ENCODE assay signal across 26 cellular contexts in genomic region chr14:36935976-36936678, GRCh38.
A peak's percentile ranks its signal among the peaks of the same experiment; 100 is the strongest.
DNase-seq lines count a peak whose midpoint lies in the region; ATAC-seq and TF ChIP-seq lines count a peak whose summit lies in the region.
"Had no signal": no experiment of that assay in that cellular context is flagged by ENCODE, and none has a peak within 500 bp of the region (broad histone marks: within the 10 kb centered on the region; RNA-seq: fewer than 3 reads in every experiment).

No MANE protein-coding gene starts in this region.

- H3K27ac ChIP-seq in RWPE2 (ENCODE audit: poor library complexity, severe bottlenecking): peak overlapping the region; percentile 48
- H3K27ac ChIP-seq: colonic mucosa, transverse colon had no signal

- DNase-seq in AG09319 (ENCODE audit: extremely low read depth, low read depth): peak; percentile 52
- peak; percentile 17 for DNase-seq in HT1080 (ENCODE audit: low read depth)
- DNase-seq in RWPE2 (ENCODE audit: low spot score): no peak
- peak; percentile 6 for DNase-seq in fibroblast of gingiva (ENCODE audit: low read depth)
- no peak for DNase-seq in GM13977 (ENCODE audit: low spot score)
- no peak for DNase-seq in posterior vena cava (ENCODE audit: low spot score)
- DNase-seq in stimulated activated naive CD8-positive, alpha-beta T cell treated with anti-CD3 and anti-CD28 coated beads, Interleukin-15, amount 100 ng/mL, for 72 hours: no peak
- DNase-seq: activated T-cell treated with anti-CD3 and anti-CD28 coated beads, Interleukin-2, amount 50 U/mL, for 72 hours; CD8-positive, alpha-beta memory T cell; colonic mucosa; DMS79; endodermal cell; hypothalamus; islet precursor cell; MV-4-11; NCI-H1694; NCI-H345; SIG-M5; stimulated activated CD4-positive, alpha-beta T cell treated with anti-CD3 and anti-CD28 coated beads, Interleukin-2, amount 100 ng/mL, for 48 hours; T-cell; transverse colon had no signal

- peaks cover 17% of the 10 kb centered on the region for H3K4me1 ChIP-seq in RWPE2 (ENCODE audit: insufficient read depth, poor library complexity, severe bottlenecking)
- H3K4me1 ChIP-seq: colonic mucosa, transverse colon had no signal

- no peak overlapping the region for H3K4me3 ChIP-seq in RWPE2 (ENCODE audit: severe bottlenecking)
- H3K4me3 ChIP-seq: colonic mucosa, lung, smooth muscle cell, transverse colon had no signal

- H3K9me3 ChIP-seq in RWPE2 (ENCODE audit: severe bottlenecking): no peaks in the 10 kb centered on the region
- H3K9me3 ChIP-seq: colonic mucosa, transverse colon had no signal

- TF ChIP-seq CTCF in AG09319 (IDR thresholded peaks at IDR 0.05; ENCODE audit: low read depth, low read length) (no peak), RWPE2 (IDR thresholded peaks at IDR 0.05; ENCODE audit: poor library complexity, severe bottlenecking) (no peak), GM13977 (IDR thresholded peaks at IDR 0.05; ENCODE audit: extremely low read depth, insufficient read depth, missing control alignments) (no peak)

- in situ Hi-C loops in GM13977 (cut with MboI; ENCODE audit: low pct_unique_long_range_greater_than_20kb, low sequenced_read_pairs, unreplicated experiment): loop anchor here (25.0 kb wide), 1 partner anchor 374 kb away; no protein-coding TSS in a partner anchor

- intact Hi-C loops in posterior vena cava (cut with DNase I): no loop called here

- H3K27me3 Mint-ChIP-seq in stimulated activated naive CD8-positive, alpha-beta T cell treated with anti-CD3 and anti-CD28 coated beads, Interleukin-15, amount 100 ng/mL, for 72 hours: no peaks in the 10 kb centered on the region
- H3K27me3 Mint-ChIP-seq: CD8-positive, alpha-beta memory T cell; T-cell had no signal

- no peak overlapping the region for H3K4me3 Mint-ChIP-seq in stimulated activated naive CD8-positive, alpha-beta T cell treated with anti-CD3 and anti-CD28 coated beads, Interleukin-15, amount 100 ng/mL, for 72 hours
- H3K4me3 Mint-ChIP-seq: activated T-cell treated with anti-CD3 and anti-CD28 coated beads, Interleukin-2, amount 50 U/mL, for 72 hours; CD8-positive, alpha-beta memory T cell; endodermal cell; stimulated activated naive CD8-positive, alpha-beta T cell treated with anti-CD3 and anti-CD28 coated beads, Interleukin-15, Interleukin-2, amounts not matched to agents 100 ng/mL and 50 ng/mL, for 24 hours; T-cell had no signal

- no peak overlapping the region for H3K27ac Mint-ChIP-seq in stimulated activated naive CD8-positive, alpha-beta T cell treated with anti-CD3 and anti-CD28 coated beads, Interleukin-15, amount 100 ng/mL, for 72 hours
- H3K27ac Mint-ChIP-seq: activated naive CD4-positive, alpha-beta T cell treated with anti-CD3 and anti-CD28 coated beads, Interleukin-2, amount 50 U/mL, for 72 hours; activated T-cell treated with anti-CD3 and anti-CD28 coated beads, Interleukin-2, amount 50 U/mL, for 72 hours; CD8-positive, alpha-beta memory T cell; endodermal cell; stimulated activated naive CD8-positive, alpha-beta T cell treated with anti-CD3 and anti-CD28 coated beads, Interleukin-15, Interleukin-2, amounts not matched to agents 100 ng/mL and 50 ng/mL, for 24 hours; T-cell had no signal

- H3K27me3 ChIP-seq in RWPE2 (ENCODE audit: insufficient read depth, poor library complexity, severe bottlenecking): no peaks in the 10 kb centered on the region
- H3K27me3 ChIP-seq: colonic mucosa had no signal

- H3K9me3 Mint-ChIP-seq in stimulated activated naive CD8-positive, alpha-beta T cell treated with anti-CD3 and anti-CD28 coated beads, Interleukin-15, amount 100 ng/mL, for 72 hours: peaks cover 0 to 4% of the 10 kb centered on the region in 2 donors
- H3K9me3 Mint-ChIP-seq: endodermal cell, T-cell had no signal

- no peaks in the 10 kb centered on the region for H3K4me1 Mint-ChIP-seq in stimulated activated naive CD8-positive, alpha-beta T cell treated with anti-CD3 and anti-CD28 coated beads, Interleukin-15, amount 100 ng/mL, for 72 hours
- H3K4me1 Mint-ChIP-seq: CD8-positive, alpha-beta memory T cell; T-cell had no signal

- H3K36me3 ChIP-seq in RWPE2 (ENCODE audit: low read depth): no peaks in the 10 kb centered on the region
- H3K36me3 ChIP-seq: colonic mucosa, transverse colon had no signal

- peak; percentile 98 for ATAC-seq in RWPE2 (ENCODE audit: low read depth)
- ATAC-seq in GM21737 (IDR thresholded peaks at IDR 0.05; ENCODE audit: unreplicated experiment): no peak
- no peak for ATAC-seq in stimulated activated naive CD8-positive, alpha-beta T cell treated with anti-CD3 and anti-CD28 coated beads, Interleukin-15, amount 100 ng/mL, for 72 hours
- ATAC-seq: activated naive CD4-positive, alpha-beta T cell treated with anti-CD3 and anti-CD28 coated beads, Interleukin-2, amount 50 U/mL, for 72 hours; activated T-cell treated with anti-CD3 and anti-CD28 coated beads, Interleukin-2, amount 50 U/mL, for 72 hours; T-cell had no signal

Comparison
In these comparisons a context has a peak if more than half of its experiments do, and no peak if none do; other contexts are left out.
1. DNase-seq: peak in AG09319 (single experiment), HT1080 (single experiment) and fibroblast of gingiva (single experiment); none in RWPE2 (single experiment), GM13977 (single experiment), posterior vena cava (single experiment) and stimulated activated naive CD8-positive, alpha-beta T cell treated with anti-CD3 and anti-CD28 coated beads, Interleukin-15, amount 100 ng/mL, for 72 hours (0 of 2).